Comparison of ENCODE assay signal across 11 cellular contexts in genomic region chr9:122180633-122181032, GRCh38. TPM values are rescaled to one million over a fixed set of nuclear protein-coding genes. Genes with fewer than 3 reads are reported as not detected.
DNase-seq lines count a peak whose midpoint lies in the region; ATAC-seq and TF ChIP-seq lines count a peak whose summit lies in the region.
"Had no signal": no experiment of that assay in that cellular context is flagged by ENCODE, and none has a peak within 500 bp of the region (broad histone marks: within the 10 kb centered on the region; RNA-seq: fewer than 3 reads in every experiment).

No MANE protein-coding gene starts in this region.

- no peaks in the 10 kb centered on the region for H3K36me3 Mint-ChIP-seq in activated T-cell treated with anti-CD3 and anti-CD28 coated beads, Interleukin-2, amount 50 U/mL, for 72 hours (ENCODE audit: insufficient read depth in 2 of 2)
- no peaks in the 10 kb centered on the region for H3K36me3 Mint-ChIP-seq in activated naive CD4-positive, alpha-beta T cell treated with anti-CD3 and anti-CD28 coated beads, Interleukin-2, amount 50 U/mL, for 72 hours

- H3K27me3 Mint-ChIP-seq in activated T-cell treated with anti-CD3 and anti-CD28 coated beads, Interleukin-2, amount 50 U/mL, for 72 hours (ENCODE audit: low read depth) = peaks cover 20% of the 10 kb centered on the region

- DNase-seq in GM04504 (ENCODE audit: low read depth) (peak; percentile 62), NCI-H345 treated with DMSO at 0.1 percent for 48 hours (lab: John Stamatoyannopoulos, UW; ENCODE audit: unreplicated experiment) (peak; percentile 4), brain pericyte (ENCODE audit: low read depth, low spot score) (peak; percentile 41), omental fat pad (ENCODE audit: low spot score) (no peak)
- no peak for DNase-seq in activated T-cell treated with anti-CD3 and anti-CD28 coated beads, Interleukin-2, amount 50 U/mL, for 72 hours
- no peak for DNase-seq in activated naive CD4-positive, alpha-beta T cell treated with anti-CD3 and anti-CD28 coated beads, Interleukin-2, amount 50 U/mL, for 72 hours (ENCODE audit: low spot score in 2 of 2)
- DNase-seq: small intestine had no signal

- no peak overlapping the region for H3K27ac Mint-ChIP-seq in activated T-cell treated with anti-CD3 and anti-CD28 coated beads, Interleukin-2, amount 50 U/mL, for 72 hours
- H3K27ac Mint-ChIP-seq in activated naive CD4-positive, alpha-beta T cell treated with anti-CD3 and anti-CD28 coated beads, Interleukin-2, amount 50 U/mL, for 72 hours = no peak overlapping the region
- H3K27ac Mint-ChIP-seq: stimulated activated naive CD8-positive, alpha-beta T cell treated with anti-CD3 and anti-CD28 coated beads, Interleukin-15, Interleukin-2, amounts not matched to agents 100 ng/mL and 50 ng/mL, for 24 hours had no signal

- peak; percentile 41 for ATAC-seq in omental fat pad (ENCODE audit: low FRiP score)
- no peak for ATAC-seq in HG03108 (IDR thresholded peaks at IDR 0.05; ENCODE audit: unreplicated experiment)
- ATAC-seq in activated T-cell treated with anti-CD3 and anti-CD28 coated beads, Interleukin-2, amount 50 U/mL, for 72 hours (replicated peaks in 1 of 2) = no peak
- no peak for ATAC-seq in GM21737 (IDR thresholded peaks at IDR 0.05; ENCODE audit: unreplicated experiment)
- no peak for ATAC-seq in activated naive CD4-positive, alpha-beta T cell treated with anti-CD3 and anti-CD28 coated beads, Interleukin-2, amount 50 U/mL, for 72 hours

- no peaks in the 10 kb centered on the region for H3K9me3 Mint-ChIP-seq in activated T-cell treated with anti-CD3 and anti-CD28 coated beads, Interleukin-2, amount 50 U/mL, for 72 hours
- no peaks in the 10 kb centered on the region for H3K9me3 Mint-ChIP-seq in activated naive CD4-positive, alpha-beta T cell treated with anti-CD3 and anti-CD28 coated beads, Interleukin-2, amount 50 U/mL, for 72 hours
- H3K9me3 Mint-ChIP-seq: stimulated activated naive CD8-positive, alpha-beta T cell treated with anti-CD3 and anti-CD28 coated beads, Interleukin-15, Interleukin-2, amounts not matched to agents 100 ng/mL and 50 ng/mL, for 24 hours had no signal

- H3K4me1 Mint-ChIP-seq in activated T-cell treated with anti-CD3 and anti-CD28 coated beads, Interleukin-2, amount 50 U/mL, for 72 hours (ENCODE audit: low read depth) = no peaks in the 10 kb centered on the region

- no peak overlapping the region for H3K4me3 Mint-ChIP-seq in activated T-cell treated with anti-CD3 and anti-CD28 coated beads, Interleukin-2, amount 50 U/mL, for 72 hours
- H3K4me3 Mint-ChIP-seq: stimulated activated naive CD8-positive, alpha-beta T cell treated with anti-CD3 and anti-CD28 coated beads, Interleukin-15, Interleukin-2, amounts not matched to agents 100 ng/mL and 50 ng/mL, for 24 hours had no signal

- no peak for TF ChIP-seq CTCF in omental fat pad (IDR thresholded peaks at IDR 0.05)

RNA-seq across cellular contexts. Expression of gene MORN5, which starts 20.9 kb away (rescaled TPM):
- not detected for total RNA-seq in omental fat pad
- total RNA-seq in activated T-cell treated with anti-CD3 and anti-CD28 coated beads, Interleukin-2, amount 50 U/mL, for 72 hours = not detected
- under 1 TPM in 1 of 2 donors, not detected in 1; 0.82 TPM for total RNA-seq in activated naive CD4-positive, alpha-beta T cell treated with anti-CD3 and anti-CD28 coated beads, Interleukin-2, amount 50 U/mL, for 72 hours
- total RNA-seq: liver had no signal

RNA-seq across cellular contexts. Expression of gene NDUFA8, which starts 21.1 kb away (rescaled TPM):
- total RNA-seq in omental fat pad = 10 to 100 TPM; 22.8 to 41.7 (median 30.0) TPM
- 10 to 100 TPM; 32.3 to 42.0 TPM for total RNA-seq in activated T-cell treated with anti-CD3 and anti-CD28 coated beads, Interleukin-2, amount 50 U/mL, for 72 hours
- total RNA-seq in activated naive CD4-positive, alpha-beta T cell treated with anti-CD3 and anti-CD28 coated beads, Interleukin-2, amount 50 U/mL, for 72 hours = 10 to 100 TPM; 40.7 to 58.2 TPM

RNA-seq across cellular contexts. Expression of gene LHX6, which starts 48.1 kb away (rescaled TPM):
- total RNA-seq in omental fat pad = 10 to 100 TPM in 1 of 4 donors, 1 to 10 TPM in 3; 2.2 to 13.3 (median 8.8) TPM
- total RNA-seq in activated T-cell treated with anti-CD3 and anti-CD28 coated beads, Interleukin-2, amount 50 U/mL, for 72 hours = under 1 TPM in 1 of 2 donors, not detected in 1; 0.29 TPM
- under 1 TPM in 1 of 2 donors, not detected in 1; 0.10 TPM for total RNA-seq in activated naive CD4-positive, alpha-beta T cell treated with anti-CD3 and anti-CD28 coated beads, Interleukin-2, amount 50 U/mL, for 72 hours

Comparison
In these comparisons a context has a peak if more than half of its experiments do, and no peak if none do; other contexts are left out.
1. DNase-seq: peak in GM04504 (single experiment), NCI-H345 treated with DMSO at 0.1 percent for 48 hours (single experiment) and brain pericyte (single experiment); none in omental fat pad (single experiment), activated T-cell treated with anti-CD3 and anti-CD28 coated beads, Interleukin-2, amount 50 U/mL, for 72 hours (0 of 2) and activated naive CD4-positive, alpha-beta T cell treated with anti-CD3 and anti-CD28 coated beads, Interleukin-2, amount 50 U/mL, for 72 hours (0 of 2).